In genomic region chr13:29573190-29573589, GRCh38 we compare ENCODE assay signal across 8 cellular contexts. TPM values are rescaled to one million over a fixed set of nuclear protein-coding genes. Genes with fewer than 3 reads are reported as not detected.
DNase-seq lines count a peak whose midpoint lies in the region; ATAC-seq and TF ChIP-seq lines count a peak whose summit lies in the region.

No MANE protein-coding gene starts in this region.

- TF ChIP-seq CTCF in heart left ventricle (IDR thresholded peaks at IDR 0.05) (no peak), gastroesophageal sphincter (IDR thresholded peaks at IDR 0.05) (no peak), upper lobe of left lung (IDR thresholded peaks at IDR 0.05) (no peak)

- DNase-seq in heart left ventricle (peak in 3 of 5 donors; percentile 27 to 46 (median 37)), cardiac septum (ENCODE audit: low spot score) (no peak), OCI-M1 (lab: John Stamatoyannopoulos, UW) (peak; percentile 65), upper lobe of left lung (peak in 1 of 2 donors; percentile 36), D341Med (ENCODE audit: low spot score) (no peak), HAP-1 (ENCODE audit: low spot score in 2 of 2) (no peak), HPDE6-E6E7 (ENCODE audit: extremely low spot score) (no peak)

- intact Hi-C loops in heart left ventricle (cut with DNase I), result loop anchor here in 1 of 10 donors (5.0 kb wide), 1 partner anchor 129 kb away; no protein-coding TSS in a partner anchor
- intact Hi-C loops in cardiac septum (cut with DNase I), result no loop called here

- H3K4me1 ChIP-seq in heart left ventricle (peaks cover 0 to 30% (median 13%) of the 10 kb centered on the region in 12 donors), gastroesophageal sphincter (peaks cover 0 to 68% (median 4%) of the 10 kb centered on the region in 3 donors), upper lobe of left lung (peaks cover 0 to 6% (median 0%) of the 10 kb centered on the region in 4 donors), HAP-1 (no peaks in the 10 kb centered on the region; the same call in 1 of the 2 replicates)

- TF ChIP-seq EP300 in gastroesophageal sphincter (IDR thresholded peaks at IDR 0.05) (no peak), upper lobe of left lung (IDR thresholded peaks at IDR 0.05) (no peak)

- H3K4me3 ChIP-seq in heart left ventricle (no peak overlapping the region), gastroesophageal sphincter (no peak overlapping the region), upper lobe of left lung (no peak overlapping the region), HAP-1 (no peak overlapping the region)

- no peaks in the 10 kb centered on the region for H3K36me3 ChIP-seq in heart left ventricle
- H3K36me3 ChIP-seq in gastroesophageal sphincter, result no peaks in the 10 kb centered on the region
- no peaks in the 10 kb centered on the region for H3K36me3 ChIP-seq in upper lobe of left lung
- H3K36me3 ChIP-seq in HAP-1 (replicated peaks), result no peaks in the 10 kb centered on the region

- in situ Hi-C loops in HAP-1 (cut with MboI; ENCODE audit: low sequenced_read_pairs), result no loop called here

- ATAC-seq in heart left ventricle (peak in 3 of 4 donors; percentile 34 to 67 (median 66)), gastroesophageal sphincter (peak; percentile 63), upper lobe of left lung (ENCODE audit: low FRiP score in 2 of 2) (peak; percentile 42 to 78)

- H3K9me3 ChIP-seq in heart left ventricle, result no peaks in the 10 kb centered on the region
- no peaks in the 10 kb centered on the region for H3K9me3 ChIP-seq in gastroesophageal sphincter
- no peaks in the 10 kb centered on the region for H3K9me3 ChIP-seq in upper lobe of left lung
- no peaks in the 10 kb centered on the region for H3K9me3 ChIP-seq in HAP-1

- 7 to 18% (median 12%) methylated on average over 8 of the region's 8 CpGs for WGBS in heart left ventricle, 4 donors
- WGBS in gastroesophageal sphincter (ENCODE audit: low coverage in 1 of 2), 2 donors, result 2 to 11% methylated on average over 7 of the region's 8 CpGs
- WGBS in upper lobe of left lung, 2 donors, result 17% methylated on average over 8 of the region's 8 CpGs

- H3K27me3 ChIP-seq in heart left ventricle, result no peaks in the 10 kb centered on the region
- H3K27me3 ChIP-seq in gastroesophageal sphincter, result no peaks in the 10 kb centered on the region
- H3K27me3 ChIP-seq in upper lobe of left lung, result no peaks in the 10 kb centered on the region
- H3K27me3 ChIP-seq in HAP-1 (ENCODE audit: low read depth), result no peaks in the 10 kb centered on the region

- TF ChIP-seq POLR2A in heart left ventricle (IDR thresholded peaks at IDR 0.05), result no peak
- TF ChIP-seq POLR2A in gastroesophageal sphincter (IDR thresholded peaks at IDR 0.05), result no peak
- no peak for TF ChIP-seq POLR2A in upper lobe of left lung (IDR thresholded peaks at IDR 0.05)

- H3K27ac ChIP-seq in heart left ventricle (no peak overlapping the region), gastroesophageal sphincter (no peak overlapping the region), upper lobe of left lung (no peak overlapping the region)

RNA-seq across cellular contexts. Expression of gene SLC7A1, which starts 22.3 kb away (rescaled TPM):
- total RNA-seq in heart left ventricle, result 10 to 100 TPM in 8 of 9 donors, 1 to 10 TPM in 1; 8.3 to 66.7 (median 14.3) TPM
- polyA plus RNA-seq in heart left ventricle, result 10 to 100 TPM in 1 of 2 donors, 1 to 10 TPM in 1; 3.5 to 50.4 TPM
- 30.7 TPM for total RNA-seq in cardiac septum
- 10 to 100 TPM; 13.5 to 33.8 (median 22.1) TPM for total RNA-seq in gastroesophageal sphincter
- 10 to 100 TPM in 5 of 6 donors, 1 to 10 TPM in 1; 2.1 to 38.0 (median 21.5) TPM for total RNA-seq in upper lobe of left lung

Comparison
In these comparisons a context has a peak if more than half of its experiments do, and no peak if none do; other contexts are left out.
1. DNase-seq: peak in heart left ventricle (3 of 5) and OCI-M1 (single experiment); none in cardiac septum (single experiment), D341Med (single experiment), HAP-1 (0 of 2) and HPDE6-E6E7 (single experiment).
2. Peak in every context shown above with its lines, with median percentiles within 50 percentile points of each other: ATAC-seq.